ENCODE assay signal across 8 cellular contexts in the genomic region with DNA sequence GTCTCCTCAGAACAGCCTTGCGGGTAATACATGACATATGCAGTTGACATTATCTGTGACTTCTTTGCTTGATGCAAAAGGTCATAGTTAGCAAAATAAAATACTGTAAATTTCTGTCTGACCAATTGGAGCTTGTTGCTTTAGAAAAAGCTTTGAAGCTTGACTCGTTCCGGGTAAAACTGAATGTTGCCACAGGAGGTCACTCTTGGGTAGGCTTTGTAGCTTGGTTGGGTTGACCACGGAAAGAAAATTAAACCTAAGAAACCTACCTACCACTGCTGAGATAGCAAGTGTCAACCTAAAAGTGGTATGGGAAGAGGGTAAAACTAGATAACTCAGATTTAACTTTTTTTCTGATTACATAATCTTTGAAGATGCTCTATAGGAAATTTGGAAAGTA. TPM values are rescaled to one million over a fixed set of nuclear protein-coding genes. Genes with fewer than 3 reads are reported as not detected.
DNase-seq lines count a peak whose midpoint lies in the region; ATAC-seq and TF ChIP-seq lines count a peak whose summit lies in the region.

No MANE protein-coding gene starts in this region.

- intact Hi-C loops in adrenal gland (cut with DNase I), result no loop called here
- intact Hi-C loops in aorta (cut with DNase I), result loop anchor here (5.0 kb wide), 2 partner anchors 83 to 88 kb away; no protein-coding TSS in a partner anchor

- peak; percentile 25 to 57 (median 44) for TF ChIP-seq CTCF in adrenal gland (IDR thresholded peaks at IDR 0.05)

- no peaks in the 10 kb centered on the region for H3K4me1 ChIP-seq in adrenal gland (replicated peaks in 1 of 2)
- H3K4me1 ChIP-seq in aorta (ENCODE audit: control insufficient read depth in 1 of 2, insufficient read depth in 2 of 2, low read length in 2 of 2), result no peaks in the 10 kb centered on the region

- TF ChIP-seq POLR2A in adrenal gland (IDR thresholded peaks at IDR 0.05), result no peak

- WGBS in adrenal gland, 4 donors, result 8 to 11% (median 10%) methylated on average over 4 of the region's 4 CpGs
- 13 to 17% methylated on average over 4 of the region's 4 CpGs for WGBS in aorta, 2 donors

- H3K27ac ChIP-seq in adrenal gland (no peak overlapping the region), aorta (ENCODE audit: low read depth in 1 of 2, low read length in 2 of 2) (no peak overlapping the region)

- H3K9me3 ChIP-seq in adrenal gland (replicated peaks in 1 of 3), result no peaks in the 10 kb centered on the region
- no peaks in the 10 kb centered on the region for H3K9me3 ChIP-seq in aorta (ENCODE audit: control insufficient read depth, low read length)

- H3K27me3 ChIP-seq in adrenal gland (peaks cover 4% of the 10 kb centered on the region), aorta (ENCODE audit: control insufficient read depth in 1 of 2, insufficient read depth in 2 of 2, low read length in 1 of 2) (no peaks in the 10 kb centered on the region)

- peak; percentile 33 for DNase-seq in SIG-M5 treated with dmso at 0.1 percent for 504 hours (lab: John Stamatoyannopoulos, UW; ENCODE audit: unreplicated experiment)
- no peak for DNase-seq in SIG-M5 (lab: John Stamatoyannopoulos, UW)
- DNase-seq in NOMO-1 (lab: John Stamatoyannopoulos, UW; ENCODE audit: unreplicated experiment in 2 of 2), result peak; percentile 56 to 70
- DNase-seq in adrenal gland, result peak in 6 of 7 donors; percentile 23 to 60 (median 36)
- peak; percentile 59 for DNase-seq in inferior parietal cortex (ENCODE audit: extremely low spot score)
- peak; percentile 22 for DNase-seq in stromal cell of bone marrow (ENCODE audit: low read depth)
- DNase-seq in aorta, result no peak

- ATAC-seq in GM21786 (IDR thresholded peaks at IDR 0.05; ENCODE audit: unreplicated experiment) (peak; percentile 79), aorta (ENCODE audit: low FRiP score) (no peak)

- H3K36me3 ChIP-seq in adrenal gland (replicated peaks in 1 of 2) (no peaks in the 10 kb centered on the region), aorta (ENCODE audit: control insufficient read depth in 1 of 2, insufficient read depth in 2 of 2, low read length in 1 of 2) (no peaks in the 10 kb centered on the region)

- H3K4me3 ChIP-seq in adrenal gland (no peak overlapping the region), aorta (ENCODE audit: low read length in 2 of 2) (no peak overlapping the region)

RNA-seq across cellular contexts. Expression of gene PRPS2, which starts 23.2 kb away (rescaled TPM):
- total RNA-seq in adrenal gland (100 to 1,000 TPM in 3 of 8 donors, 10 to 100 TPM in 5; 22.3 to 317 (median 82.1) TPM), aorta (10 to 100 TPM; 22.3 to 23.4 TPM)
- polyA plus RNA-seq in adrenal gland (100 to 1,000 TPM in 1 of 3 donors, 10 to 100 TPM in 2; 36.9 to 102 (median 83.5) TPM), aorta (10 to 100 TPM; 15.0 to 17.5 TPM)

RNA-seq across cellular contexts. Expression of gene TLR7, which starts 52.4 kb away (rescaled TPM):
- total RNA-seq in adrenal gland (1 to 10 TPM in 7 of 8 donors, under 1 TPM in 1; 0.18 to 4.0 (median 3.2) TPM), aorta (1 to 10 TPM in 1 of 2 donors, under 1 TPM in 1; 0.91 to 6.4 TPM)
- polyA plus RNA-seq in adrenal gland (under 1 TPM; 0.20 to 0.93 (median 0.32) TPM), aorta (1 to 10 TPM in 1 of 2 donors, under 1 TPM in 1; 0.08 to 1.8 TPM)

Comparison
In these comparisons a context has a peak if more than half of its experiments do, and no peak if none do; other contexts are left out.
1. DNase-seq: peak in SIG-M5 treated with dmso at 0.1 percent for 504 hours (single experiment), NOMO-1 (2 of 2), adrenal gland (6 of 7), inferior parietal cortex (single experiment) and stromal cell of bone marrow (single experiment); none in SIG-M5 (single experiment) and aorta (0 of 2).
2. intact Hi-C loops: an anchor here in aorta (5.0 kb wide); none called in adrenal gland.